In the genomic region with DNA sequence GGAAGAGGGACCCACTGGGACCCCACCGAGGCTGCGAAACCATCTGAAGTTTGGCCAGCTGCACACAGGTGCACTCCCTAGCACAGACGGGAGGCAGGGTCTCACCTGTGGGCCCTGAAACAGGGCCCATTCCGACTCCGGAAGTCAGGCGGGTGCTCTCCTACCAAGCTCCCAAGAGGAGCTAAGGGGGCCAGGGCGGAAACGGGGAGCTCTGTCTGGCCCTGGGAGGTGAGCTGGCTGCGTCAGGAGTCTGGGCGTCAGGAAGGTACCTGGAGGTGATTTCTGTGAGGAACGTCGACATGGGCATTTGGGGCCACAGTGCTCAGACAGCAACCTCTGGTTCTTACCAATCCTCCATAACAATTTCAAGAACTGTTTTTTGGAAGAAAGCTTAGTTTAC, we compare ENCODE assay signal across 33 cellular contexts.
DNase-seq lines count a peak whose midpoint lies in the region; TF ChIP-seq lines count a peak whose summit lies in the region.
"Had no signal": no experiment of that assay in that cellular context is flagged by ENCODE, and none has a peak within 500 bp of the region (broad histone marks: within the 10 kb centered on the region; RNA-seq: fewer than 3 reads in every experiment).

No MANE protein-coding gene starts in this region.

- 90 to 92% methylated on average over 11 to 12 of the region's 12 CpGs for WGBS in endodermal cell (ENCODE audit: insufficient coverage in 1 of 2, insufficient read length in 1 of 2), 2 experiments
- no CpG with 5 or more reads among the region's 12 CpGs for WGBS in neuronal stem cell (ENCODE audit: extremely low coverage in 2 of 2, insufficient read length in 2 of 2, insufficient replicate concordance in 1 of 2), 2 donors
- whole genome bisulfite sequencing in thyroid gland, 2 donors, result 94 to 95% methylated on average over 11 to 12 of the region's 12 CpGs

- H3K4me2 ChIP-seq in neuronal stem cell (ENCODE audit: insufficient read depth, low read length, poor library complexity, severe bottlenecking), result no peak overlapping the region
- H3K4me2 ChIP-seq: A549 had no signal

- H3K27me3 ChIP-seq in endodermal cell (ENCODE audit: control insufficient read depth, insufficient read depth, low read length, poor library complexity, severe bottlenecking) (no peaks in the 10 kb centered on the region), neuronal stem cell (ENCODE audit: control insufficient read depth in 3 of 3, insufficient read depth in 3 of 3, low read depth in 1 of 3, low read length in 3 of 3) (peaks cover 0 to 1% (median 0%) of the 10 kb centered on the region in 3 experiments), thyroid gland (no peaks in the 10 kb centered on the region)
- H3K27me3 ChIP-seq: BE2C; BLaER1; BLaER1 treated with 17β-estradiol and CSF1 and Interleukin-3, amounts not matched to agents 10 nM and 100 nM had no signal

- H3K27ac ChIP-seq in endodermal cell (ENCODE audit: low read depth, low read length) (no peak overlapping the region), neuronal stem cell (replicated peaks; ENCODE audit: low read length) (no peak overlapping the region), thyroid gland (no peak overlapping the region)
- H3K27ac ChIP-seq: 22Rv1; A549; BLaER1; BLaER1 treated with 17β-estradiol and CSF1 and Interleukin-3, amounts not matched to agents 10 nM and 100 nM; C4-2B had no signal

- H2BK12ac ChIP-seq in neuronal stem cell (ENCODE audit: low read length), result no peak overlapping the region

- H2BK15ac ChIP-seq in neuronal stem cell (ENCODE audit: low read length), result no peak overlapping the region

- H3K36me3 ChIP-seq in endodermal cell (ENCODE audit: control insufficient read depth, insufficient read depth, low read length) (no peaks in the 10 kb centered on the region), neuronal stem cell (replicated peaks in 1 of 2; ENCODE audit: control insufficient read depth in 2 of 2, insufficient read depth in 2 of 2, low read length in 2 of 2) (no peaks in the 10 kb centered on the region), thyroid gland (no peaks in the 10 kb centered on the region)
- H3K36me3 ChIP-seq: BE2C; BLaER1; BLaER1 treated with 17β-estradiol and CSF1 and Interleukin-3, amounts not matched to agents 10 nM and 100 nM had no signal

- peaks cover 12% of the 10 kb centered on the region for H3K4me1 Mint-ChIP-seq in endodermal cell
- H3K4me1 Mint-ChIP-seq in osteocyte (ENCODE audit: unreplicated experiment), result no peaks in the 10 kb centered on the region
- H3K4me1 Mint-ChIP-seq: B cell; CD14-positive monocyte; CD4-positive, alpha-beta memory T cell; CD4-positive, CD25-positive, alpha-beta regulatory T cell; CD8-positive, alpha-beta memory T cell had no signal

- H3K4me3 Mint-ChIP-seq in endodermal cell, result no peak overlapping the region
- no peak overlapping the region for H3K4me3 Mint-ChIP-seq in osteocyte (ENCODE audit: unreplicated experiment)
- H3K4me3 Mint-ChIP-seq: B cell; CD14-positive monocyte; CD4-positive, alpha-beta memory T cell; CD4-positive, alpha-beta T cell; CD4-positive, CD25-positive, alpha-beta regulatory T cell; CD8-positive, alpha-beta memory T cell; CD8-positive, alpha-beta T cell had no signal

- H3K79me1 ChIP-seq in neuronal stem cell (ENCODE audit: low read depth, low read length), result no peaks in the 10 kb centered on the region

- H3K9ac ChIP-seq in endodermal cell (ENCODE audit: extremely low read depth, low read length, poor library complexity, severe bottlenecking), result no peak overlapping the region
- no peak overlapping the region for H3K9ac ChIP-seq in neuronal stem cell (ENCODE audit: low read depth, low read length, poor library complexity)
- H3K9ac ChIP-seq: BLaER1; BLaER1 treated with 17β-estradiol and CSF1 and Interleukin-3, amounts not matched to agents 10 nM and 100 nM had no signal

- peak overlapping the region; percentile 39 for H3K18ac ChIP-seq in neuronal stem cell (ENCODE audit: low read length)

- no peak overlapping the region for H2BK120ac ChIP-seq in neuronal stem cell (ENCODE audit: low read depth, low read length)

- no peak overlapping the region for H3K23ac ChIP-seq in neuronal stem cell (ENCODE audit: low read depth, low read length, poor library complexity)

- H2AK5ac ChIP-seq in neuronal stem cell (ENCODE audit: low read depth, low read length), result no peak overlapping the region

- H3K9me3 ChIP-seq in endodermal cell (ENCODE audit: control insufficient read depth, low read length) (no peaks in the 10 kb centered on the region), neuronal stem cell (replicated peaks in 1 of 2; ENCODE audit: control insufficient read depth in 2 of 2, insufficient read depth in 1 of 2, low read depth in 1 of 2, low read length in 2 of 2) (peaks cover 0 to 4% of the 10 kb centered on the region in 2 donors), thyroid gland (no peaks in the 10 kb centered on the region)
- H3K9me3 ChIP-seq: A549; BE2C; BLaER1; BLaER1 treated with 17β-estradiol and CSF1 and Interleukin-3, amounts not matched to agents 10 nM and 100 nM; Caco-2 had no signal

- TF ChIP-seq POLR2A in thyroid gland (IDR thresholded peaks at IDR 0.05), result no peak

- H3K36me3 Mint-ChIP-seq in endodermal cell (ENCODE audit: low read depth) (no peaks in the 10 kb centered on the region), osteocyte (ENCODE audit: unreplicated experiment) (peaks cover 2% of the 10 kb centered on the region)
- H3K36me3 Mint-ChIP-seq: CD14-positive monocyte; CD4-positive, alpha-beta memory T cell; CD4-positive, CD25-positive, alpha-beta regulatory T cell; CD8-positive, alpha-beta memory T cell; CD8-positive, alpha-beta T cell had no signal

- no peak overlapping the region for H3K14ac ChIP-seq in neuronal stem cell (ENCODE audit: low read length)

- H3K4ac ChIP-seq in neuronal stem cell (ENCODE audit: low read length), result no peak overlapping the region

- H3K9me3 Mint-ChIP-seq in endodermal cell (no peaks in the 10 kb centered on the region), osteocyte (ENCODE audit: unreplicated experiment) (peaks cover 35% of the 10 kb centered on the region)
- H3K9me3 Mint-ChIP-seq: CD4-positive, alpha-beta T cell; CD4-positive, CD25-positive, alpha-beta regulatory T cell; CD8-positive, alpha-beta T cell had no signal

- no peak overlapping the region for H2BK5ac ChIP-seq in neuronal stem cell (ENCODE audit: low read length)

- H3K4me3 ChIP-seq in endodermal cell (ENCODE audit: low read length), result no peak overlapping the region
- H3K4me3 ChIP-seq in neuronal stem cell (ENCODE audit: low read length in 2 of 2), result no peak overlapping the region
- no peak overlapping the region for H3K4me3 ChIP-seq in thyroid gland (replicated peaks in 1 of 3)
- H3K4me3 ChIP-seq: A549; BLaER1; BLaER1 treated with 17β-estradiol and CSF1 and Interleukin-3, amounts not matched to agents 10 nM and 100 nM had no signal

- peak; percentile 13 for DNase-seq in endodermal cell
- no peak for DNase-seq in neuronal stem cell (ENCODE audit: low spot score)
- DNase-seq in osteocyte (ENCODE audit: extremely low spot score, unreplicated experiment), result peak; percentile 72
- no peak for DNase-seq in posterior vena cava (ENCODE audit: low spot score)
- DNase-seq in HCEC 1CT, result no peak
- DNase-seq in thyroid gland, result no peak
- DNase-seq: 8988T; ACHN; AML-193; BE2C; C1 segment of cervical spinal cord; Caco-2; Calu3; CD4-positive, alpha-beta memory T cell; CD4-positive, alpha-beta T cell; CD4-positive, CD25-positive, alpha-beta regulatory T cell; CD8-positive, alpha-beta memory T cell; COR-L47; DMS 273 treated with DMSO at 0.1 percent for 48 hours; DMS153; DMS53; DMS79; DMS79 treated with DMSO at 0.1 percent for 48 hours; DND-41; EL had no signal

- H3K27ac Mint-ChIP-seq in endodermal cell (no peak overlapping the region), osteocyte (ENCODE audit: unreplicated experiment) (no peak overlapping the region)
- H3K27ac Mint-ChIP-seq: B cell; CD14-positive monocyte; CD4-positive, alpha-beta memory T cell; CD4-positive, alpha-beta T cell; CD4-positive, CD25-positive, alpha-beta regulatory T cell; CD8-positive, alpha-beta memory T cell; CD8-positive, alpha-beta T cell had no signal

- no peaks in the 10 kb centered on the region for H3K27me3 Mint-ChIP-seq in endodermal cell (ENCODE audit: insufficient read depth)
- no peaks in the 10 kb centered on the region for H3K27me3 Mint-ChIP-seq in osteocyte (ENCODE audit: unreplicated experiment)
- H3K27me3 Mint-ChIP-seq: B cell; CD4-positive, alpha-beta memory T cell; CD4-positive, alpha-beta T cell; CD4-positive, CD25-positive, alpha-beta regulatory T cell; CD8-positive, alpha-beta memory T cell had no signal

- intact Hi-C loops in posterior vena cava (cut with DNase I), result loop anchor here in 1 of 2 donors (5.0 kb wide), 1 partner anchor 512 kb away; no protein-coding TSS in a partner anchor
- intact Hi-C loops in thyroid gland (cut with DNase I), result no loop called here

- no peaks in the 10 kb centered on the region for H3K4me1 ChIP-seq in endodermal cell (ENCODE audit: control insufficient read depth, insufficient read depth, low read length)
- peaks cover 0 to 4% of the 10 kb centered on the region in 2 donors for H3K4me1 ChIP-seq in neuronal stem cell (ENCODE audit: control insufficient read depth in 2 of 2, insufficient read depth in 1 of 2, low read depth in 1 of 2, low read length in 2 of 2)
- peaks cover 0 to 5% of the 10 kb centered on the region in 2 donors for H3K4me1 ChIP-seq in thyroid gland
- H3K4me1 ChIP-seq: A549, BE2C, Caco-2 had no signal

- TF ChIP-seq CTCF in endodermal cell (conservative IDR thresholded peaks at IDR 0.05), result no peak
- no peak for TF ChIP-seq CTCF in osteocyte (IDR thresholded peaks at IDR 0.05)
- TF ChIP-seq CTCF in thyroid gland (IDR thresholded peaks at IDR 0.05), result no peak

- no peak overlapping the region for H4K8ac ChIP-seq in neuronal stem cell (ENCODE audit: low read depth, low read length)

- H4K91ac ChIP-seq in neuronal stem cell (ENCODE audit: low read depth, low read length, poor library complexity), result no peak overlapping the region

- no peak overlapping the region for H2AFZ ChIP-seq in neuronal stem cell (ENCODE audit: low read length)

Comparison
In these comparisons a context has a peak if more than half of its experiments do, and no peak if none do; other contexts are left out.
1. DNase-seq: peak in endodermal cell (single experiment) and osteocyte (single experiment); none in neuronal stem cell (single experiment), posterior vena cava (single experiment), HCEC 1CT (single experiment) and thyroid gland (0 of 2).